Comparison of ENCODE assay signal across 8 cellular contexts in genomic region chr19:11989112-11989456, GRCh38. TPM values are rescaled to one million over a fixed set of nuclear protein-coding genes. Genes with fewer than 3 reads are reported as not detected.
DNase-seq lines count a peak whose midpoint lies in the region; ATAC-seq lines count a peak whose summit lies in the region.

No MANE protein-coding gene starts in this region.

- 83 to 84% methylated on average over 8 to 9 of the region's 9 CpGs for WGBS in mesodermal cell (ENCODE audit: insufficient coverage in 2 of 2), 2 experiments
- WGBS in thymus: 77% methylated on average over 9 of the region's 9 CpGs

- H3K36me3 Mint-ChIP-seq in activated T-cell treated with anti-CD3 and anti-CD28 coated beads, Interleukin-2, amount 50 U/mL, for 4 hours (ENCODE audit: insufficient read depth): no peaks in the 10 kb centered on the region
- peaks cover 11% of the 10 kb centered on the region for H3K36me3 Mint-ChIP-seq in activated naive CD8-positive, alpha-beta T cell treated with anti-CD3 and anti-CD28 coated beads for 36 hours

- ATAC-seq in activated T-cell treated with anti-CD3 and anti-CD28 coated beads, Interleukin-2, amount 50 U/mL, for 4 hours: no peak
- ATAC-seq in GM18873 (IDR thresholded peaks at IDR 0.05; ENCODE audit: low FRiP score, unreplicated experiment): no peak
- ATAC-seq in GM18517 (IDR thresholded peaks at IDR 0.05; ENCODE audit: unreplicated experiment): no peak

- peak overlapping the region; percentile 99 for H3K4me3 Mint-ChIP-seq in activated T-cell treated with anti-CD3 and anti-CD28 coated beads, Interleukin-2, amount 50 U/mL, for 4 hours
- peak overlapping the region; percentile 99 for H3K4me3 Mint-ChIP-seq in activated naive CD8-positive, alpha-beta T cell treated with anti-CD3 and anti-CD28 coated beads for 36 hours

- H3K27me3 Mint-ChIP-seq in activated T-cell treated with anti-CD3 and anti-CD28 coated beads, Interleukin-2, amount 50 U/mL, for 4 hours (ENCODE audit: low read depth): no peaks in the 10 kb centered on the region
- no peaks in the 10 kb centered on the region for H3K27me3 Mint-ChIP-seq in activated naive CD8-positive, alpha-beta T cell treated with anti-CD3 and anti-CD28 coated beads for 36 hours

- no peaks in the 10 kb centered on the region for H3K4me1 ChIP-seq in mesodermal cell (ENCODE audit: control insufficient read depth, insufficient read depth, low read length, poor library complexity, severe bottlenecking)
- peaks cover 6% of the 10 kb centered on the region for H3K4me1 ChIP-seq in thymus (ENCODE audit: control insufficient read depth, insufficient read depth, low read length)

- H3K9me3 ChIP-seq in mesodermal cell (ENCODE audit: control insufficient read depth, low read length) (peaks cover 8% of the 10 kb centered on the region), thymus (ENCODE audit: control insufficient read depth) (no peaks in the 10 kb centered on the region)

- H3K27me3 ChIP-seq in thymus (ENCODE audit: control insufficient read depth, insufficient read depth): no peaks in the 10 kb centered on the region

- no peaks in the 10 kb centered on the region for H3K9me3 Mint-ChIP-seq in activated T-cell treated with anti-CD3 and anti-CD28 coated beads, Interleukin-2, amount 50 U/mL, for 4 hours
- no peaks in the 10 kb centered on the region for H3K9me3 Mint-ChIP-seq in activated naive CD8-positive, alpha-beta T cell treated with anti-CD3 and anti-CD28 coated beads for 36 hours

- DNase-seq in activated T-cell treated with anti-CD3 and anti-CD28 coated beads, Interleukin-2, amount 50 U/mL, for 4 hours: no peak
- no peak for DNase-seq in activated T-cell treated with anti-CD3 and anti-CD28 coated beads, Interleukin-2, amount 50 U/mL, for 1 hour
- DNase-seq in activated naive CD8-positive, alpha-beta T cell treated with anti-CD3 and anti-CD28 coated beads for 36 hours: no peak
- DNase-seq in SK-N-DZ (ENCODE audit: low spot score): no peak

- peaks cover 27% of the 10 kb centered on the region for H3K4me1 Mint-ChIP-seq in activated T-cell treated with anti-CD3 and anti-CD28 coated beads, Interleukin-2, amount 50 U/mL, for 4 hours (ENCODE audit: low read depth)
- H3K4me1 Mint-ChIP-seq in activated naive CD8-positive, alpha-beta T cell treated with anti-CD3 and anti-CD28 coated beads for 36 hours: peaks cover 39% of the 10 kb centered on the region

- peak overlapping the region; percentile 98 for H3K27ac Mint-ChIP-seq in activated naive CD8-positive, alpha-beta T cell treated with anti-CD3 and anti-CD28 coated beads for 36 hours

- H3K27ac ChIP-seq in mesodermal cell (ENCODE audit: low read depth, low read length, severe bottlenecking): no peak overlapping the region
- H3K27ac ChIP-seq in thymus (ENCODE audit: low read depth): no peak overlapping the region

- H3K36me3 ChIP-seq in mesodermal cell (ENCODE audit: control insufficient read depth, insufficient read depth, low read length): peaks cover 26% of the 10 kb centered on the region
- H3K36me3 ChIP-seq in thymus (ENCODE audit: control insufficient read depth, insufficient read depth): peaks cover 4% of the 10 kb centered on the region

- peak overlapping the region; percentile 84 for H3K4me3 ChIP-seq in mesodermal cell (ENCODE audit: extremely low read depth, insufficient read depth, low read length, poor library complexity, severe bottlenecking)
- peak overlapping the region; percentile 99 for H3K4me3 ChIP-seq in thymus (ENCODE audit: low read length)

RNA-seq across cellular contexts. Expression of gene ZNF763, which starts 24.2 kb away (rescaled TPM):
- under 1 TPM; 0.24 to 0.56 (median 0.27) TPM for total RNA-seq in activated T-cell treated with anti-CD3 and anti-CD28 coated beads, Interleukin-2, amount 50 U/mL, for 4 hours
- total RNA-seq in activated naive CD8-positive, alpha-beta T cell treated with anti-CD3 and anti-CD28 coated beads for 36 hours: under 1 TPM; 0.85 to 0.96 TPM
- polyA plus RNA-seq in mesodermal cell (2013, experiment 1 of 2): 1.8 TPM
- 2.8 TPM for polyA plus RNA-seq in mesodermal cell (2013, experiment 2 of 2)
- polyA plus RNA-seq in thymus: 9.9 TPM
- polyA plus RNA-seq in SK-N-DZ (2014; cell fraction: cytosol; rRNA removed): 2.4 and 4.3 TPM in 2 replicates
- polyA plus RNA-seq in SK-N-DZ (2014; cell fraction: nucleus; rRNA removed): 2.0 and 3.8 TPM in 2 replicates

RNA-seq across cellular contexts. Expression of gene ZNF433, which starts 46.4 kb away (rescaled TPM):
- under 1 TPM; 0.16 to 0.57 (median 0.51) TPM for total RNA-seq in activated T-cell treated with anti-CD3 and anti-CD28 coated beads, Interleukin-2, amount 50 U/mL, for 4 hours
- total RNA-seq in activated naive CD8-positive, alpha-beta T cell treated with anti-CD3 and anti-CD28 coated beads for 36 hours: 1 to 10 TPM; 2.2 to 2.3 TPM
- 4.8 TPM for polyA plus RNA-seq in mesodermal cell (2013, experiment 1 of 2)
- 4.1 TPM for polyA plus RNA-seq in mesodermal cell (2013, experiment 2 of 2)
- 6.3 TPM for polyA plus RNA-seq in thymus
- polyA plus RNA-seq in SK-N-DZ (2014; cell fraction: cytosol; rRNA removed): 2.5 and 4.6 TPM in 2 replicates
- 3.7 and 8.2 TPM in 2 replicates for polyA plus RNA-seq in SK-N-DZ (2014; cell fraction: nucleus; rRNA removed)
